ENCODE assay signal across 17 cellular contexts in genomic region chr4:150854600-150854999, GRCh38.
DNase-seq lines count a peak whose midpoint lies in the region; ATAC-seq and TF ChIP-seq lines count a peak whose summit lies in the region.
"Had no signal": no experiment of that assay in that cellular context is flagged by ENCODE, and none has a peak within 500 bp of the region (broad histone marks: within the 10 kb centered on the region; RNA-seq: fewer than 3 reads in every experiment).

No MANE protein-coding gene starts in this region.

- no peak overlapping the region for H3K4me2 ChIP-seq in PC-3 (ENCODE audit: low read length)
- H3K4me2 ChIP-seq: BLaER1 had no signal

- no peaks in the 10 kb centered on the region for H3K9me2 ChIP-seq in PC-3 (replicated peaks; ENCODE audit: low read length)

- no peaks in the 10 kb centered on the region for H3K9me3 Mint-ChIP-seq in activated T-cell treated with anti-CD3 and anti-CD28 coated beads, Interleukin-2, amount 50 U/mL, for 72 hours
- no peaks in the 10 kb centered on the region for H3K9me3 Mint-ChIP-seq in activated T-cell treated with anti-CD3 and anti-CD28 coated beads, Interleukin-2, amount 50 U/mL, for 4 hours
- no peaks in the 10 kb centered on the region for H3K9me3 Mint-ChIP-seq in memory B cell
- H3K9me3 Mint-ChIP-seq in progenitor cell of endocrine pancreas (ENCODE audit: low read depth): no peaks in the 10 kb centered on the region
- H3K9me3 Mint-ChIP-seq: CD14-positive monocyte; CD4-positive, alpha-beta memory T cell had no signal

- H3K27me3 Mint-ChIP-seq in activated T-cell treated with anti-CD3 and anti-CD28 coated beads, Interleukin-2, amount 50 U/mL, for 72 hours (ENCODE audit: low read depth): no peaks in the 10 kb centered on the region
- no peaks in the 10 kb centered on the region for H3K27me3 Mint-ChIP-seq in activated T-cell treated with anti-CD3 and anti-CD28 coated beads, Interleukin-2, amount 50 U/mL, for 4 hours (ENCODE audit: low read depth)
- H3K27me3 Mint-ChIP-seq in memory B cell (no peaks in the 10 kb centered on the region), progenitor cell of endocrine pancreas (no peaks in the 10 kb centered on the region)
- H3K27me3 Mint-ChIP-seq: CD4-positive, alpha-beta memory T cell had no signal

- H2AFZ ChIP-seq in PC-3 (ENCODE audit: low read length): no peak overlapping the region

- H3K27ac ChIP-seq in PC-3 (ENCODE audit: low read length): peak overlapping the region; percentile 33; the same call in 1 of the 2 replicates
- H3K27ac ChIP-seq: BLaER1, HL-60 had no signal

- H3K79me2 ChIP-seq in PC-3 (ENCODE audit: low read length): no peaks in the 10 kb centered on the region

- H3K36me3 ChIP-seq in PC-3 (ENCODE audit: low read depth, low read length): no peaks in the 10 kb centered on the region; the same call in 1 of the 2 replicates

- peaks cover under 1% of the 10 kb centered on the region for H3K4me1 Mint-ChIP-seq in activated T-cell treated with anti-CD3 and anti-CD28 coated beads, Interleukin-2, amount 50 U/mL, for 72 hours (ENCODE audit: low read depth)
- no peaks in the 10 kb centered on the region for H3K4me1 Mint-ChIP-seq in activated T-cell treated with anti-CD3 and anti-CD28 coated beads, Interleukin-2, amount 50 U/mL, for 4 hours (ENCODE audit: low read depth)
- peaks cover 6% of the 10 kb centered on the region for H3K4me1 Mint-ChIP-seq in memory B cell
- H3K4me1 Mint-ChIP-seq in progenitor cell of endocrine pancreas (ENCODE audit: low read depth): no peaks in the 10 kb centered on the region

- H3K27ac Mint-ChIP-seq in activated T-cell treated with anti-CD3 and anti-CD28 coated beads, Interleukin-2, amount 50 U/mL, for 72 hours: peak overlapping the region; percentile 65
- H3K27ac Mint-ChIP-seq in memory B cell (peak overlapping the region; percentile 52), progenitor cell of endocrine pancreas (no peak overlapping the region)
- H3K27ac Mint-ChIP-seq: CD14-positive monocyte had no signal

- H3K9ac ChIP-seq in PC-3 (ENCODE audit: low read length): no peak overlapping the region
- H3K9ac ChIP-seq: BLaER1 had no signal

- DNase-seq in activated T-cell treated with anti-CD3 and anti-CD28 coated beads, Interleukin-2, amount 50 U/mL, for 72 hours: no peak
- DNase-seq in activated T-cell treated with anti-CD3 and anti-CD28 coated beads, Interleukin-2, amount 50 U/mL, for 4 hours: no peak
- DNase-seq in PC-3 (no peak), memory B cell (ENCODE audit: low spot score in 2 of 2) (no peak), progenitor cell of endocrine pancreas (ENCODE audit: low spot score, unreplicated experiment) (no peak), NCI-H2171 (lab: John Stamatoyannopoulos, UW) (no peak)
- DNase-seq: 8988T; Calu3; CD4-positive, alpha-beta memory T cell; DND-41; EL; HCEC 1CT had no signal

- intact Hi-C loops in PC-3 (cut with micrococcal nuclease): no loop called here

- POLR2A ChIA-PET in PC-3 (lab: Charles Lee; ENCODE audit: unreplicated experiment): no interaction called here

- H3K4me3 ChIP-seq in PC-3 (ENCODE audit: low read length): no peak overlapping the region
- H3K4me3 ChIP-seq: BLaER1, GM12878 had no signal

- H3K9me3 ChIP-seq in PC-3 (ENCODE audit: low read length): no peaks in the 10 kb centered on the region
- H3K9me3 ChIP-seq: BLaER1 had no signal

- ATAC-seq in activated T-cell treated with anti-CD3 and anti-CD28 coated beads, Interleukin-2, amount 50 U/mL, for 72 hours (replicated peaks in 1 of 2): no peak
- ATAC-seq in activated T-cell treated with anti-CD3 and anti-CD28 coated beads, Interleukin-2, amount 50 U/mL, for 4 hours: no peak
- ATAC-seq in PC-3: no peak
- ATAC-seq in memory B cell (ENCODE audit: low read depth): no peak
- ATAC-seq in GM19035 (IDR thresholded peaks at IDR 0.05; ENCODE audit: unreplicated experiment): no peak
- ATAC-seq: GM12878 had no signal

- no peaks in the 10 kb centered on the region for H3F3A ChIP-seq in PC-3 (ENCODE audit: low read length, unreplicated experiment)

- peaks cover 14% of the 10 kb centered on the region for H3K4me1 ChIP-seq in PC-3 (ENCODE audit: insufficient read depth, low read length)

- H4K20me1 ChIP-seq in PC-3 (ENCODE audit: low read length): no peaks in the 10 kb centered on the region
- H4K20me1 ChIP-seq: BLaER1 had no signal

- TF ChIP-seq CTCF in PC-3 (conservative IDR thresholded peaks at IDR 0.05; ENCODE audit: low read depth, low read length) (no peak), progenitor cell of endocrine pancreas (IDR thresholded peaks at IDR 0.05; ENCODE audit: unreplicated experiment) (no peak)

- H3K27me3 ChIP-seq in PC-3 (ENCODE audit: low read length): no peaks in the 10 kb centered on the region
- H3K27me3 ChIP-seq: BLaER1 had no signal

- H3K4me3 Mint-ChIP-seq in activated T-cell treated with anti-CD3 and anti-CD28 coated beads, Interleukin-2, amount 50 U/mL, for 72 hours: no peak overlapping the region
- H3K4me3 Mint-ChIP-seq in activated T-cell treated with anti-CD3 and anti-CD28 coated beads, Interleukin-2, amount 50 U/mL, for 4 hours: no peak overlapping the region
- H3K4me3 Mint-ChIP-seq in memory B cell (no peak overlapping the region), progenitor cell of endocrine pancreas (ENCODE audit: low read depth) (no peak overlapping the region)
- H3K4me3 Mint-ChIP-seq: CD14-positive monocyte; CD4-positive, alpha-beta memory T cell had no signal

- CTCF ChIA-PET in PC-3 (lab: Charles Lee): interaction anchor here (0.5 kb wide), 1 partner anchor 12 kb away, joined by 7 read pairs; no protein-coding TSS in a partner anchor

- peaks cover 1 to 10% of the 10 kb centered on the region in 2 donors for H3K36me3 Mint-ChIP-seq in activated T-cell treated with anti-CD3 and anti-CD28 coated beads, Interleukin-2, amount 50 U/mL, for 72 hours (ENCODE audit: insufficient read depth in 2 of 2)
- H3K36me3 Mint-ChIP-seq in activated T-cell treated with anti-CD3 and anti-CD28 coated beads, Interleukin-2, amount 50 U/mL, for 4 hours (ENCODE audit: insufficient read depth): peaks cover 20% of the 10 kb centered on the region
- H3K36me3 Mint-ChIP-seq in memory B cell (peaks cover 20% of the 10 kb centered on the region), progenitor cell of endocrine pancreas (ENCODE audit: insufficient read depth) (peaks cover 15% of the 10 kb centered on the region)
- H3K36me3 Mint-ChIP-seq: CD14-positive monocyte had no signal

- no TSS peak for BruUV-seq in PC-3 (replicated peaks; lab: Mats Ljungman, UMichigan)
